Comparison of ENCODE assay signal across 26 cellular contexts in genomic region chr19:7529246-7529600, GRCh38.
"Had no signal": no experiment of that assay in that cellular context is flagged by ENCODE, and none has a peak within 500 bp of the region (broad histone marks: within the 10 kb centered on the region; RNA-seq: fewer than 3 reads in every experiment).

No MANE protein-coding gene starts in this region.

- H3K27me3 Mint-ChIP-seq: naive B cell had no signal

- H3K36me3 ChIP-seq: colonic mucosa had no signal

- H3K27ac Mint-ChIP-seq: mesothelial cell of epicardium had no signal

- H3K4me1 Mint-ChIP-seq: mesothelial cell of epicardium had no signal

- H3K4me1 ChIP-seq: colonic mucosa, lower lobe of right lung had no signal

- H3K4me3 Mint-ChIP-seq: immature natural killer cell, mesothelial cell of epicardium had no signal

- H2AFZ ChIP-seq: hepatocyte had no signal

- H3K4me2 ChIP-seq: hepatocyte had no signal

- ATAC-seq: esophagus mucosa, gastrocnemius medialis, heart left ventricle, left cardiac atrium, left lung, left ventricle myocardium superior, lower lobe of right lung, mucosa of descending colon had no signal

- H3K27ac ChIP-seq: colonic mucosa, dorsolateral prefrontal cortex, epithelial cell of prostate, esophagus squamous epithelium, gastrocnemius medialis, heart left ventricle, hepatocyte, left lung, lower lobe of right lung had no signal

- DNase-seq: colonic mucosa; cortex of kidney; dermis blood vessel endothelial cell; dorsolateral prefrontal cortex; effector CD4-positive, alpha-beta T cell; effector memory CD4-positive, alpha-beta T cell; erythroblast; esophagus squamous epithelium; foreskin fibroblast; foreskin melanocyte; gastrocnemius medialis; hypothalamus; immature natural killer cell; islet precursor cell; left cardiac atrium; left lung; left ventricle myocardium superior; lower lobe of right lung; mesenchymal stem cell; mucosa of descending colon; naive B cell had no signal

- H3K9me3 ChIP-seq: colonic mucosa, esophagus squamous epithelium, gastrocnemius medialis, heart left ventricle, left lung, lower lobe of right lung, mucosa of descending colon had no signal

- H3K4me3 ChIP-seq: colonic mucosa, dorsolateral prefrontal cortex, esophagus squamous epithelium, gastrocnemius medialis, heart left ventricle, hepatocyte, left lung, lower lobe of right lung, mucosa of descending colon had no signal

- H3K9me3 Mint-ChIP-seq: immature natural killer cell, mesothelial cell of epicardium, naive B cell had no signal

- H3K27me3 ChIP-seq: colonic mucosa, dorsolateral prefrontal cortex, esophagus squamous epithelium, gastrocnemius medialis, heart left ventricle, hepatocyte, left lung had no signal
